Comparison of ENCODE assay signal across 21 cellular contexts in the genomic region with DNA sequence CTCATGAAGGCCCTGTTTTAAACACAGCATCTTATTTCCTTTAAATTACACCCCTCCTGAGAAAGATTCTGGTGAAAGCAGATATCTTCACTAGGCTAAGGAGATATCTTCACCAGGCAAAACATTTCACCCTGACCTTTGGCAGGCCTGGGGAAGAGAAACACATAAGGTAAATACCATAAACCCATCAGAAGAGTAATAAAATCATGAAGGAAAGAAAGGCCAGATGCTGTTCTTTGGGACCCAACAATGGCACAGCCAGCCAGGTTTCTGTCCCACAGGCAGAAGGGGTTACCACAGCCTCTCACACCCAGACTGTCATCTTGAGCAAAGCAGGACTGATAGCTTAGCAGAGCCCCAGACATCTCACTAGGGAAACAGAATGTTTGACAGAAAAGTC.
"Had no signal": no experiment of that assay in that cellular context is flagged by ENCODE, and none has a peak within 500 bp of the region (broad histone marks: within the 10 kb centered on the region; RNA-seq: fewer than 3 reads in every experiment).

No MANE protein-coding gene starts in this region.

- DNase-seq: activated naive CD4-positive, alpha-beta T cell treated with anti-CD3 and anti-CD28 coated beads for 36 hours; activated naive CD8-positive, alpha-beta T cell treated with anti-CD3 and anti-CD28 coated beads, Interleukin-2, amount 50 U/mL, for 24 hours; activated T-cell treated with anti-CD3 and anti-CD28 coated beads for 4 hours; aorta; effector memory CD4-positive, alpha-beta T cell; foreskin melanocyte; kidney glomerular epithelial cell; lower lobe of right lung; naive thymus-derived CD4-positive, alpha-beta T cell; stimulated activated CD4-positive, alpha-beta T cell treated with anti-CD3 and anti-CD28 coated beads, Interleukin-4, amount 100 ng/mL, for 4 hours; stimulated activated CD8-positive, alpha-beta memory T cell treated with anti-CD3 and anti-CD28 coated beads, Interleukin-4, amount 100 ng/mL, for 48 hours; stimulated activated naive CD4-positive, alpha-beta T cell treated with Interleukin-2 at 50 U/mL for 16 hours; substantia nigra; T-cell; T-helper 9 cell had no signal

- H3K4me1 ChIP-seq: lower lobe of right lung had no signal

- H3K27me3 ChIP-seq: neutrophil, right atrium auricular region, tibial nerve had no signal

- ATAC-seq: activated CD4-positive, CD25-positive, alpha-beta regulatory T cell treated with anti-CD3 and anti-CD28 coated beads, Interleukin-2, amount 50 U/mL, for 24 hours; activated naive CD8-positive, alpha-beta T cell treated with anti-CD3 and anti-CD28 coated beads, Interleukin-2, amount 50 U/mL, for 24 hours; activated T-helper 17 cell treated with anti-CD3 and anti-CD28 coated beads, Interleukin-2, amount 50 U/mL, for 72 hours; lower lobe of right lung; naive thymus-derived CD4-positive, alpha-beta T cell; T-cell had no signal

- H3K4me3 ChIP-seq: lower lobe of right lung, right atrium auricular region, skin epidermis, tibial nerve had no signal

- H3K9me3 ChIP-seq: lower lobe of right lung, neutrophil, right atrium auricular region, tibial nerve had no signal

- H3K36me3 ChIP-seq: lower lobe of right lung, neutrophil, right atrium auricular region, tibial nerve had no signal

- H3K27ac ChIP-seq: lower lobe of right lung, neutrophil, right atrium auricular region, tibial nerve had no signal
